In the genomic region with DNA sequence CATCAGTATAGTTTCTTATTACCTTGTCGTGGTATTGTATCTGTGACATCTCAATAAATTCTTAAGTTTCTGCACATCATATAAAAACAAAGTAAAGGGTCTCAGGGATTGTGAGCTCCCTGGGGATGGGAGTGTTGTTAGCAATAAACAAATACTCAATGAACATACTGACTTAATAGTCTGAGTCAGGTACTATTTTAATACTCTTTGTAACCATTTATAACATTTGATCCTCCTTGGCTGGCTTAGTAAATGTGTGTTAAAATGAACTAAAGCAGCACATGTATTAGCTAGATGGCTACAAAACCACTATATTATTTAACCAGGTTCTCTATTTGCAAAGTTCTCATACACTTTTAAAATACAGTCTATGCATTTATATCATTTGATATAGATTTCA, we compare ENCODE assay signal across 12 cellular contexts. TPM values are rescaled to one million over a fixed set of nuclear protein-coding genes. Genes with fewer than 3 reads are reported as not detected.
DNase-seq lines count a peak whose midpoint lies in the region; ATAC-seq and TF ChIP-seq lines count a peak whose summit lies in the region.
"Had no signal": no experiment of that assay in that cellular context is flagged by ENCODE, and none has a peak within 500 bp of the region (broad histone marks: within the 10 kb centered on the region; RNA-seq: fewer than 3 reads in every experiment).

No MANE protein-coding gene starts in this region.

- H3K27ac ChIP-seq in CD4-positive, CD25-positive, alpha-beta regulatory T cell (ENCODE audit: insufficient read depth, low read length, poor library complexity, severe bottlenecking), result no peak overlapping the region
- H3K27ac ChIP-seq in naive thymus-derived CD4-positive, alpha-beta T cell (ENCODE audit: low read depth, low read length), result no peak overlapping the region

- peaks cover 33% of the 10 kb centered on the region for H3K4me1 ChIP-seq in CD4-positive, CD25-positive, alpha-beta regulatory T cell (ENCODE audit: control insufficient read depth, insufficient read depth, low read length, poor library complexity, severe bottlenecking)
- peaks cover 23 to 25% of the 10 kb centered on the region in 2 donors for H3K4me1 ChIP-seq in naive thymus-derived CD4-positive, alpha-beta T cell (ENCODE audit: control insufficient read depth in 2 of 2, insufficient read depth in 2 of 2, low read length in 2 of 2)

- peak overlapping the region in 3 of 4 donors; percentile 96 to 98 (median 97) for H3K4me3 Mint-ChIP-seq in CD4-positive, CD25-positive, alpha-beta regulatory T cell
- peak overlapping the region; percentile 95 for H3K4me3 Mint-ChIP-seq in activated naive CD8-positive, alpha-beta T cell
- H3K4me3 Mint-ChIP-seq in naive thymus-derived CD4-positive, alpha-beta T cell, result peak overlapping the region in 8 of 10 donors; percentile 95 to 100 (median 98)

- peaks cover 29 to 79% (median 50%) of the 10 kb centered on the region in 4 donors for H3K4me1 Mint-ChIP-seq in CD4-positive, CD25-positive, alpha-beta regulatory T cell
- peaks cover 58% of the 10 kb centered on the region for H3K4me1 Mint-ChIP-seq in activated naive CD8-positive, alpha-beta T cell (ENCODE audit: low read depth)
- H3K4me1 Mint-ChIP-seq in naive thymus-derived CD4-positive, alpha-beta T cell, result peaks cover 40 to 77% (median 66%) of the 10 kb centered on the region in 7 donors

- peak overlapping the region in 1 of 3 donors; percentile 100 for H3K27ac Mint-ChIP-seq in CD4-positive, CD25-positive, alpha-beta regulatory T cell
- peak overlapping the region; percentile 22 for H3K27ac Mint-ChIP-seq in activated naive CD8-positive, alpha-beta T cell
- no peak overlapping the region for H3K27ac Mint-ChIP-seq in naive thymus-derived CD4-positive, alpha-beta T cell

- no peak for ATAC-seq in CD4-positive, CD25-positive, alpha-beta regulatory T cell (ENCODE audit: low read depth in 2 of 2)
- no peak for ATAC-seq in naive thymus-derived CD4-positive, alpha-beta T cell
- ATAC-seq in HG03469 (IDR thresholded peaks at IDR 0.05; ENCODE audit: unreplicated experiment), result no peak
- ATAC-seq: left lobe of liver had no signal

- POLR2A ChIA-PET in naive thymus-derived CD4-positive, alpha-beta T cell (lab: Charles Lee), result interaction anchor here (1.3 to 2.3 kb wide), 2 partner anchors 12 to 71 kb away, joined by 3 to 6 read pairs; no protein-coding TSS in a partner anchor

- CTCF ChIA-PET in naive thymus-derived CD4-positive, alpha-beta T cell (lab: Charles Lee), result no interaction called here

- no peaks in the 10 kb centered on the region for H3K9me3 ChIP-seq in CD4-positive, CD25-positive, alpha-beta regulatory T cell (ENCODE audit: control insufficient read depth in 2 of 2, low read length in 2 of 2)
- no peaks in the 10 kb centered on the region for H3K9me3 ChIP-seq in naive thymus-derived CD4-positive, alpha-beta T cell (ENCODE audit: control insufficient read depth in 2 of 3, low read length in 3 of 3)
- H3K9me3 ChIP-seq: adrenal gland had no signal

- H3K36me3 Mint-ChIP-seq in CD4-positive, CD25-positive, alpha-beta regulatory T cell, result peaks cover 19% of the 10 kb centered on the region
- peaks cover 16% of the 10 kb centered on the region for H3K36me3 Mint-ChIP-seq in activated naive CD8-positive, alpha-beta T cell
- H3K36me3 Mint-ChIP-seq in naive thymus-derived CD4-positive, alpha-beta T cell, result peaks cover 9 to 22% (median 16%) of the 10 kb centered on the region in 5 donors

- peak overlapping the region; percentile 87 for H3K4me3 ChIP-seq in CD4-positive, CD25-positive, alpha-beta regulatory T cell (ENCODE audit: low read depth, low read length)
- peak overlapping the region; percentile 59 for H3K4me3 ChIP-seq in HFF-Myc (replicated peaks; ENCODE audit: low read depth, low read length)
- H3K4me3 ChIP-seq in naive thymus-derived CD4-positive, alpha-beta T cell (ENCODE audit: low read length), result no peak overlapping the region

- no peak for TF ChIP-seq CTCF in HFF-Myc (IDR thresholded peaks at IDR 0.05; ENCODE audit: low read depth, low read length, missing control alignments)

- intact Hi-C loops in naive thymus-derived CD4-positive, alpha-beta T cell (cut with micrococcal nuclease), result loop anchor here in 1 of 2 donors (10.0 kb wide), 1 partner anchor 368 kb away; no protein-coding TSS in a partner anchor

- H3K36me3 ChIP-seq in CD4-positive, CD25-positive, alpha-beta regulatory T cell (ENCODE audit: control insufficient read depth, insufficient read depth, low read length), result peaks cover 27% of the 10 kb centered on the region
- peaks cover 0 to 34% (median 0%) of the 10 kb centered on the region in 3 experiments for H3K36me3 ChIP-seq in naive thymus-derived CD4-positive, alpha-beta T cell (ENCODE audit: control insufficient read depth in 2 of 3, insufficient read depth in 3 of 3, low read length in 3 of 3)

- DNase-seq in CD4-positive, CD25-positive, alpha-beta regulatory T cell, result no peak
- DNase-seq in HFF-Myc (ENCODE audit: extremely low read depth, low read depth), result no peak
- no peak for DNase-seq in naive thymus-derived CD4-positive, alpha-beta T cell
- no peak for DNase-seq in RPMI8226
- DNase-seq in GOT3 (lab: John Stamatoyannopoulos, UW), result no peak
- no peak for DNase-seq in NOMO-1 treated with dmso at 0.1 percent for 144 hours (lab: John Stamatoyannopoulos, UW; ENCODE audit: unreplicated experiment)
- DNase-seq: adrenal gland; NCI-H1436; stimulated activated CD4-positive, alpha-beta T cell treated with anti-CD3 and anti-CD28 coated beads, Interleukin-12 subunit alpha, Interleukin-12 subunit beta, amount 100 ng/mL, for 4 hours had no signal

- no peaks in the 10 kb centered on the region for H3K9me3 Mint-ChIP-seq in CD4-positive, CD25-positive, alpha-beta regulatory T cell
- H3K9me3 Mint-ChIP-seq in activated naive CD8-positive, alpha-beta T cell (ENCODE audit: low read depth), result no peaks in the 10 kb centered on the region
- no peaks in the 10 kb centered on the region for H3K9me3 Mint-ChIP-seq in naive thymus-derived CD4-positive, alpha-beta T cell

- H3K27me3 Mint-ChIP-seq in CD4-positive, CD25-positive, alpha-beta regulatory T cell, result no peaks in the 10 kb centered on the region
- H3K27me3 Mint-ChIP-seq in activated naive CD8-positive, alpha-beta T cell, result no peaks in the 10 kb centered on the region
- no peaks in the 10 kb centered on the region for H3K27me3 Mint-ChIP-seq in naive thymus-derived CD4-positive, alpha-beta T cell

- H3K27me3 ChIP-seq in CD4-positive, CD25-positive, alpha-beta regulatory T cell (ENCODE audit: control insufficient read depth, insufficient read depth, low read length), result no peaks in the 10 kb centered on the region
- H3K27me3 ChIP-seq in naive thymus-derived CD4-positive, alpha-beta T cell (ENCODE audit: control insufficient read depth in 2 of 2, insufficient read depth in 2 of 2, low read length in 2 of 2), result no peaks in the 10 kb centered on the region
- H3K27me3 ChIP-seq: adrenal gland had no signal

RNA-seq across cellular contexts. Expression of gene ICE2, which starts 1.8 kb away (rescaled TPM):
- 38.9 TPM for total RNA-seq in CD4-positive, CD25-positive, alpha-beta regulatory T cell
- 10 to 100 TPM; 37.1 to 52.2 (median 49.3) TPM for polyA plus RNA-seq in CD4-positive, CD25-positive, alpha-beta regulatory T cell
- 10 to 100 TPM; 44.8 to 70.9 (median 68.0) TPM for total RNA-seq in naive thymus-derived CD4-positive, alpha-beta T cell
- 10 to 100 TPM; 45.6 to 54.7 TPM for polyA plus RNA-seq in naive thymus-derived CD4-positive, alpha-beta T cell
